38 cellular contexts compared by ENCODE assay signal in genomic region chr4:154475800-154476199, GRCh38. TPM values are rescaled to one million over a fixed set of nuclear protein-coding genes. Genes with fewer than 3 reads are reported as not detected.
"Had no signal": no experiment of that assay in that cellular context is flagged by ENCODE, and none has a peak within 500 bp of the region (broad histone marks: within the 10 kb centered on the region; RNA-seq: fewer than 3 reads in every experiment).

No MANE protein-coding gene starts in this region.

- FAIRE-seq: astrocyte, TTC549 had no signal

- H3K36me3 Mint-ChIP-seq: activated CD4-positive, alpha-beta memory T cell treated with anti-CD3 and anti-CD28 coated beads for 36 hours; activated naive CD4-positive, alpha-beta T cell treated with anti-CD3 and anti-CD28 coated beads, Interleukin-2, amount 50 U/mL, for 72 hours; activated naive CD8-positive, alpha-beta T cell treated with anti-CD3 and anti-CD28 coated beads for 36 hours had no signal

- H3K9me3 ChIP-seq: adrenal gland, body of pancreas, breast epithelium had no signal

- H3K9me3 Mint-ChIP-seq: activated B cell treated with CpG ODN at 0.5 μM for 24 hours; activated CD4-positive, alpha-beta memory T cell treated with anti-CD3 and anti-CD28 coated beads for 36 hours; activated CD4-positive, alpha-beta T cell treated with anti-CD3 and anti-CD28 coated beads, Interleukin-2, amount 10 ng/mL, durations not matched to agents 24 days and 14 days; activated CD8-positive, alpha-beta T cell treated with anti-CD3 and anti-CD28 coated beads for 36 hours; activated naive CD4-positive, alpha-beta T cell treated with anti-CD3 and anti-CD28 coated beads for 36 hours; activated naive CD4-positive, alpha-beta T cell treated with anti-CD3 and anti-CD28 coated beads, Interleukin-2, amount 50 U/mL, for 72 hours; activated naive CD8-positive, alpha-beta T cell treated with anti-CD3 and anti-CD28 coated beads for 36 hours; activated T-cell treated with anti-CD3 and anti-CD28 coated beads, Interleukin-2, amount 50 U/mL, for 4 hours; activated T-cell treated with anti-CD3 and anti-CD28 coated beads, Interleukin-2, amount 50 U/mL, for 72 hours; activated T-helper 1 cell treated with anti-CD3 and anti-CD28 coated beads, Interleukin-12 subunit alpha, Interleukin-12 subunit beta, Interleukin-2, Interleukin-4 antibody, amounts not matched to agents 30 ng/mL and 10 ng/mL and 1 ng/mL, durations not matched to agents 14 hours and 24 hours and 36 hours; activated T-helper 17 cell treated with anti-CD3 and anti-CD28 coated beads, Interleukin-2, amount 50 U/mL, for 72 hours; T-helper 1 cell treated with Interleukin-12 subunit alpha and Interleukin-12 subunit beta and Interleukin-4 antibody, amounts not matched to agents 30 μg/mL and 1 μg/mL, for 36 hours; T-helper 2 cell treated with Interferon-gamma antibody and Interleukin-4, amounts not matched to agents 5 μg/mL and 100 μg/mL, for 36 hours had no signal

- H3K36me3 ChIP-seq: adrenal gland, brain microvascular endothelial cell, breast epithelium had no signal

- H3K27ac ChIP-seq: adrenal gland, body of pancreas, brain microvascular endothelial cell, breast epithelium, VCaP had no signal

- H3K4me3 Mint-ChIP-seq: activated B cell treated with CpG ODN at 0.5 μM for 24 hours; activated CD4-positive, alpha-beta memory T cell treated with anti-CD3 and anti-CD28 coated beads for 36 hours; activated CD4-positive, alpha-beta T cell treated with anti-CD3 and anti-CD28 coated beads, Interleukin-2, amount 10 ng/mL, durations not matched to agents 24 days and 14 days; activated CD8-positive, alpha-beta T cell treated with anti-CD3 and anti-CD28 coated beads for 36 hours; activated naive CD4-positive, alpha-beta T cell treated with anti-CD3 and anti-CD28 coated beads for 36 hours; activated naive CD8-positive, alpha-beta T cell treated with anti-CD3 and anti-CD28 coated beads for 36 hours; activated T-cell treated with anti-CD3 and anti-CD28 coated beads, Interleukin-2, amount 50 U/mL, for 4 hours; activated T-cell treated with anti-CD3 and anti-CD28 coated beads, Interleukin-2, amount 50 U/mL, for 72 hours; activated T-helper 1 cell treated with anti-CD3 and anti-CD28 coated beads, Interleukin-12 subunit alpha, Interleukin-12 subunit beta, Interleukin-2, Interleukin-4 antibody, amounts not matched to agents 30 ng/mL and 10 ng/mL and 1 ng/mL, durations not matched to agents 14 hours and 24 hours and 36 hours; activated T-helper 17 cell treated with anti-CD3 and anti-CD28 coated beads, Interleukin-2, amount 50 U/mL, for 72 hours; T-helper 1 cell treated with Interleukin-12 subunit alpha and Interleukin-12 subunit beta and Interleukin-4 antibody, amounts not matched to agents 30 μg/mL and 1 μg/mL, for 36 hours; T-helper 2 cell treated with Interferon-gamma antibody and Interleukin-4, amounts not matched to agents 5 μg/mL and 100 μg/mL, for 36 hours had no signal

- ATAC-seq: activated CD8-positive, alpha-beta T cell treated with anti-CD3 and anti-CD28 coated beads for 36 hours; activated naive CD4-positive, alpha-beta T cell treated with anti-CD3 and anti-CD28 coated beads, Interleukin-2, amount 50 U/mL, for 72 hours; activated T-cell treated with anti-CD3 and anti-CD28 coated beads, Interleukin-2, amount 50 U/mL, for 4 hours; activated T-cell treated with anti-CD3 and anti-CD28 coated beads, Interleukin-2, amount 50 U/mL, for 72 hours; activated T-helper 17 cell treated with anti-CD3 and anti-CD28 coated beads, Interleukin-2, amount 50 U/mL, for 72 hours; body of pancreas had no signal

- H3K27ac Mint-ChIP-seq: activated B cell treated with CpG ODN at 0.5 μM for 24 hours; activated CD4-positive, alpha-beta memory T cell treated with anti-CD3 and anti-CD28 coated beads for 36 hours; activated CD4-positive, alpha-beta T cell treated with anti-CD3 and anti-CD28 coated beads, Interleukin-2, amount 10 ng/mL, durations not matched to agents 24 days and 14 days; activated CD8-positive, alpha-beta T cell treated with anti-CD3 and anti-CD28 coated beads for 36 hours; activated naive CD4-positive, alpha-beta T cell treated with anti-CD3 and anti-CD28 coated beads for 36 hours; activated naive CD4-positive, alpha-beta T cell treated with anti-CD3 and anti-CD28 coated beads, Interleukin-2, amount 50 U/mL, for 72 hours; activated naive CD8-positive, alpha-beta T cell treated with anti-CD3 and anti-CD28 coated beads for 36 hours; activated T-cell treated with anti-CD3 and anti-CD28 coated beads, Interleukin-2, amount 50 U/mL, for 72 hours; activated T-helper 1 cell treated with anti-CD3 and anti-CD28 coated beads, Interleukin-12 subunit alpha, Interleukin-12 subunit beta, Interleukin-2, Interleukin-4 antibody, amounts not matched to agents 30 ng/mL and 10 ng/mL and 1 ng/mL, durations not matched to agents 14 hours and 24 hours and 36 hours; activated T-helper 17 cell treated with anti-CD3 and anti-CD28 coated beads, Interleukin-2, amount 50 U/mL, for 72 hours; T-helper 1 cell treated with Interleukin-12 subunit alpha and Interleukin-12 subunit beta and Interleukin-4 antibody, amounts not matched to agents 30 μg/mL and 1 μg/mL, for 36 hours; T-helper 2 cell treated with Interferon-gamma antibody and Interleukin-4, amounts not matched to agents 5 μg/mL and 100 μg/mL, for 36 hours had no signal

- H3K4me1 Mint-ChIP-seq: activated B cell treated with CpG ODN at 0.5 μM for 24 hours; activated CD4-positive, alpha-beta T cell treated with anti-CD3 and anti-CD28 coated beads, Interleukin-2, amount 10 ng/mL, durations not matched to agents 24 days and 14 days; activated naive CD8-positive, alpha-beta T cell treated with anti-CD3 and anti-CD28 coated beads for 36 hours; activated T-helper 17 cell treated with anti-CD3 and anti-CD28 coated beads, Interleukin-2, amount 50 U/mL, for 72 hours had no signal

- H3K4me3 ChIP-seq: adrenal gland, body of pancreas, breast epithelium had no signal

- H3K4me1 ChIP-seq: adrenal gland, body of pancreas, breast epithelium had no signal

- H3K27me3 ChIP-seq: adrenal gland, body of pancreas, brain microvascular endothelial cell, breast epithelium had no signal

- DNase-seq: activated B cell treated with CpG ODN at 0.5 μM for 24 hours; activated CD4-positive, alpha-beta memory T cell treated with anti-CD3 and anti-CD28 coated beads for 36 hours; activated CD4-positive, alpha-beta T cell treated with anti-CD3 and anti-CD28 coated beads for 4 hours; activated CD4-positive, alpha-beta T cell treated with anti-CD3 and anti-CD28 coated beads, Interleukin-2, amount 10 ng/mL, durations not matched to agents 24 days and 14 days; activated CD4-positive, alpha-beta T cell treated with anti-CD3 and anti-CD28 coated beads, Interleukin-2, amount 50 U/mL, for 1 hour; activated CD4-positive, alpha-beta T cell treated with anti-CD3 and anti-CD28 coated beads, Interleukin-2, amount 50 U/mL, for 4 hours; activated CD4-positive, CD25-positive, alpha-beta regulatory T cell treated with anti-CD3 and anti-CD28 coated beads, Interleukin-2, amount 50 U/mL, for 72 hours; activated CD8-positive, alpha-beta memory T cell treated with anti-CD3 and anti-CD28 coated beads, Interleukin-2, amount 50 U/mL, for 4 hours; activated CD8-positive, alpha-beta T cell treated with anti-CD3 and anti-CD28 coated beads for 36 hours; activated effector memory CD4-positive, alpha-beta T cell treated with anti-CD3 and anti-CD28 coated beads, Interleukin-2, amount 50 U/mL, for 16 hours; activated gamma-delta T cell treated with Interleukin-2 at 50 U/mL for 16 hours; activated naive CD4-positive, alpha-beta T cell; activated naive CD4-positive, alpha-beta T cell treated with anti-CD3 and anti-CD28 coated beads for 36 hours; activated naive CD4-positive, alpha-beta T cell treated with anti-CD3 and anti-CD28 coated beads, Interleukin-2, amount 50 U/mL, for 16 hours; activated naive CD8-positive, alpha-beta T cell treated with anti-CD3 and anti-CD28 coated beads for 36 hours; activated T-cell treated with anti-CD3 and anti-CD28 coated beads for 4 hours; activated T-cell treated with anti-CD3 and anti-CD28 coated beads, Interleukin-2, amount 50 U/mL, for 1 hour; activated T-cell treated with anti-CD3 and anti-CD28 coated beads, Interleukin-2, amount 50 U/mL, for 4 hours; activated T-cell treated with anti-CD3 and anti-CD28 coated beads, Interleukin-2, amount 50 U/mL, for 72 hours; adrenal gland; amniotic stem cell; aorta; body of pancreas; brain microvascular endothelial cell; central memory CD4-positive, alpha-beta T cell; T-helper 2 cell; T-helper 9 cell had no signal

RNA-seq across cellular contexts. Expression of gene DCHS2, which starts 15.8 kb away (rescaled TPM):
- total RNA-seq: activated CD4-positive, alpha-beta memory T cell treated with anti-CD3 and anti-CD28 coated beads for 36 hours; activated CD4-positive, alpha-beta T cell treated with anti-CD3 and anti-CD28 coated beads, Interleukin-2, amount 10 ng/mL, durations not matched to agents 24 days and 14 days; activated CD8-positive, alpha-beta memory T cell treated with anti-CD3 and anti-CD28 coated beads for 36 hours; activated CD8-positive, alpha-beta T cell treated with anti-CD3 and anti-CD28 coated beads for 36 hours; activated naive CD4-positive, alpha-beta T cell treated with anti-CD3 and anti-CD28 coated beads for 36 hours; activated naive CD4-positive, alpha-beta T cell treated with anti-CD3 and anti-CD28 coated beads, Interleukin-2, amount 50 U/mL, for 72 hours; activated naive CD8-positive, alpha-beta T cell treated with anti-CD3 and anti-CD28 coated beads for 36 hours; activated T-cell treated with anti-CD3 and anti-CD28 coated beads, Interleukin-2, amount 50 U/mL, for 72 hours; activated T-helper 1 cell treated with anti-CD3 and anti-CD28 coated beads, Interleukin-12 subunit alpha, Interleukin-12 subunit beta, Interleukin-2, Interleukin-4 antibody, amounts not matched to agents 30 ng/mL and 10 ng/mL and 1 ng/mL, durations not matched to agents 14 hours and 24 hours and 36 hours; activated T-helper 17 cell treated with anti-CD3 and anti-CD28 coated beads, Interleukin-2, amount 50 U/mL, for 72 hours; cardiac septum had no signal
